ENCODE assay signal across 15 cellular contexts in genomic region chr12:75622492-75622891, GRCh38.
"Had no signal": no experiment of that assay in that cellular context is flagged by ENCODE, and none has a peak within 500 bp of the region (broad histone marks: within the 10 kb centered on the region; RNA-seq: fewer than 3 reads in every experiment).

No MANE protein-coding gene starts in this region.

- H3K4me1 ChIP-seq: gastroesophageal sphincter, pancreas, stomach had no signal

- DNase-seq: activated CD4-positive, alpha-beta memory T cell treated with anti-CD3 and anti-CD28 coated beads, Interleukin-2, amount 10 ng/mL, durations not matched to agents 7 days and 5 days; activated CD4-positive, CD25-positive, alpha-beta regulatory T cell treated with anti-CD3 and anti-CD28 coated beads, Interleukin-2, amount 50 U/mL, for 72 hours; activated CD8-positive, alpha-beta memory T cell treated with anti-CD3 and anti-CD28 coated beads, Interleukin-2, amount 50 U/mL, for 4 hours; activated naive CD8-positive, alpha-beta T cell treated with anti-CD3 and anti-CD28 coated beads, Interleukin-2, amount 10 ng/mL, durations not matched to agents 7 days and 5 days; activated T-cell treated with anti-CD3 and anti-CD28 coated beads, Interleukin-2, amount 50 U/mL, for 72 hours; anterior cingulate cortex; kidney; left ventricle myocardium inferior; mesenchymal stem cell; pancreas; stimulated activated CD4-positive, alpha-beta T cell treated with anti-CD3 and anti-CD28 coated beads, Interleukin-4, amount 100 ng/mL, for 1 hour; stomach; T-helper 17 cell had no signal

- H3K27ac Mint-ChIP-seq: activated CD4-positive, alpha-beta memory T cell treated with anti-CD3 and anti-CD28 coated beads, Interleukin-2, amount 10 ng/mL, durations not matched to agents 7 days and 5 days; activated naive CD8-positive, alpha-beta T cell treated with anti-CD3 and anti-CD28 coated beads, Interleukin-2, amount 10 ng/mL, durations not matched to agents 7 days and 5 days; activated T-cell treated with anti-CD3 and anti-CD28 coated beads, Interleukin-2, amount 50 U/mL, for 72 hours; T-helper 17 cell had no signal

- ATAC-seq: activated T-cell treated with anti-CD3 and anti-CD28 coated beads, Interleukin-2, amount 50 U/mL, for 72 hours; gastroesophageal sphincter; pancreas; T-helper 17 cell had no signal

- H3K4me3 Mint-ChIP-seq: activated CD4-positive, alpha-beta memory T cell treated with anti-CD3 and anti-CD28 coated beads, Interleukin-2, amount 10 ng/mL, durations not matched to agents 7 days and 5 days; activated naive CD8-positive, alpha-beta T cell treated with anti-CD3 and anti-CD28 coated beads, Interleukin-2, amount 10 ng/mL, durations not matched to agents 7 days and 5 days; activated T-cell treated with anti-CD3 and anti-CD28 coated beads, Interleukin-2, amount 50 U/mL, for 72 hours; T-helper 17 cell had no signal

- H3K9me3 ChIP-seq: gastroesophageal sphincter, left ventricle myocardium inferior, pancreas, stomach had no signal

- H3K27me3 Mint-ChIP-seq: T-helper 17 cell had no signal

- FAIRE-seq: kidney, pancreas, urothelium cell line had no signal

- H3K36me3 ChIP-seq: gastroesophageal sphincter, left ventricle myocardium inferior, pancreas, stomach had no signal

- H3K27me3 ChIP-seq: gastroesophageal sphincter, pancreas, stomach had no signal

- H3K4me3 ChIP-seq: gastroesophageal sphincter, left ventricle myocardium inferior, pancreas, stomach had no signal

- H3K27ac ChIP-seq: gastroesophageal sphincter, left ventricle myocardium inferior, pancreas, stomach had no signal
